Comparison of ENCODE assay signal across 8 cellular contexts in genomic region chr11:66857234-66857926, GRCh38. TPM values are rescaled to one million over a fixed set of nuclear protein-coding genes. Genes with fewer than 3 reads are reported as not detected.
DNase-seq lines count a peak whose midpoint lies in the region; ATAC-seq, FAIRE-seq and TF ChIP-seq lines count a peak whose summit lies in the region.

No MANE protein-coding gene starts in this region.

- H3K27me3 ChIP-seq in GM23338 (ENCODE audit: insufficient read depth) (no peaks in the 10 kb centered on the region), keratinocyte (ENCODE audit: control insufficient read depth, extremely low read depth, insufficient read depth, low read length) (no peaks in the 10 kb centered on the region), transverse colon (no peaks in the 10 kb centered on the region)

- H3F3A ChIP-seq in GM23338 (replicated peaks; ENCODE audit: low read depth): peaks cover 11% of the 10 kb centered on the region; the same call in 1 of the 2 replicates

- peaks cover 35% of the 10 kb centered on the region for H3K27me3 Mint-ChIP-seq in GM23338 (ENCODE audit: insufficient read depth, low read depth, poor library complexity)
- H3K27me3 Mint-ChIP-seq in activated CD4-positive, alpha-beta memory T cell treated with anti-CD3 and anti-CD28 coated beads for 36 hours: no peaks in the 10 kb centered on the region

- H3K4me1 Mint-ChIP-seq in GM23338: peaks cover 13% of the 10 kb centered on the region
- H3K4me1 Mint-ChIP-seq in activated CD4-positive, alpha-beta memory T cell treated with anti-CD3 and anti-CD28 coated beads for 36 hours (ENCODE audit: low read depth): peaks cover 4% of the 10 kb centered on the region

- H3K9me3 ChIP-seq in keratinocyte (ENCODE audit: control insufficient read depth, low read depth, low read length) (no peaks in the 10 kb centered on the region), transverse colon (no peaks in the 10 kb centered on the region)

- H2AFZ ChIP-seq in GM23338: no peak overlapping the region
- no peak overlapping the region for H2AFZ ChIP-seq in keratinocyte (ENCODE audit: control insufficient read depth, low read length)

- intact Hi-C loops in activated CD4-positive, alpha-beta memory T cell treated with anti-CD3 and anti-CD28 coated beads for 36 hours (cut with micrococcal nuclease): no loop called here
- intact Hi-C loops in transverse colon (cut with DNase I; ENCODE audit: low total_unique reads): no loop called here

- ATAC-seq in GM23338: peak; percentile 10
- no peak for ATAC-seq in GM21825 (IDR thresholded peaks at IDR 0.05; ENCODE audit: unreplicated experiment)

- in situ Hi-C loops in transverse colon (cut with MboI; ENCODE audit: low pct_ligation_motif_present in 1 of 4, low pct_unique_long_range_greater_than_20kb in 1 of 4, low sequenced_read_pairs in 3 of 4): no loop called here

- no peak for FAIRE-seq in keratinocyte (lab: Jason Lieb, UNC)

- CTCF ChIA-PET in activated CD4-positive, alpha-beta memory T cell treated with anti-CD3 and anti-CD28 coated beads for 36 hours (lab: Charles Lee): interaction anchor here (1.2 kb wide), 1 partner anchor 10 kb away, joined by 3 read pairs; no protein-coding TSS in a partner anchor

- H3K4me3 Mint-ChIP-seq in GM23338: peak overlapping the region; percentile 81
- H3K4me3 Mint-ChIP-seq in activated CD4-positive, alpha-beta memory T cell treated with anti-CD3 and anti-CD28 coated beads for 36 hours: peak overlapping the region; percentile 74

- TF ChIP-seq CTCF in GM23338 (conservative IDR thresholded peaks at IDR 0.05; ENCODE audit: low read depth in 2 of 2): no peak
- no peak for TF ChIP-seq CTCF in keratinocyte (optimal IDR thresholded peaks at IDR 0.05 in 1 of 3, IDR thresholded peaks at IDR 0.05 in 1 of 3, conservative IDR thresholded peaks at IDR 0.05 in 1 of 3; ENCODE audit: extremely low read depth in 1 of 3, insufficient read depth in 2 of 3, low read length in 3 of 3)
- TF ChIP-seq CTCF in transverse colon (IDR thresholded peaks at IDR 0.05): no peak

- no peak overlapping the region for H3K27ac Mint-ChIP-seq in GM23338
- H3K27ac Mint-ChIP-seq in activated CD4-positive, alpha-beta memory T cell treated with anti-CD3 and anti-CD28 coated beads for 36 hours: peak overlapping the region; percentile 69

- 33% methylated on average over 37 of the region's 47 CpGs; no CpG with 5 or more reads in 1 of the 2 donors for WGBS in transverse colon (ENCODE audit: low coverage in 1 of 2), 2 donors

- peak overlapping the region; percentile 64 for H3K4me3 ChIP-seq in GM23338
- peak overlapping the region in 1 of 3 experiments; percentile 15 for H3K4me3 ChIP-seq in keratinocyte (ENCODE audit: control insufficient read depth in 2 of 3, extremely low read depth in 1 of 3, insufficient read depth in 2 of 3, low read depth in 1 of 3, low read length in 3 of 3)
- peak overlapping the region; percentile 22 to 72 (median 56) for H3K4me3 ChIP-seq in transverse colon

- H3K9ac ChIP-seq in keratinocyte (ENCODE audit: control insufficient read depth, extremely low read depth, insufficient read depth, low read length): no peak overlapping the region

- DNase-seq in AG08396 (ENCODE audit: low spot score) (peak; percentile 42), GM23338 (ENCODE audit: low spot score) (peak; percentile 63), keratinocyte (ENCODE audit: low read depth, low spot score) (no peak), transverse colon (no peak), middle frontal gyrus (ENCODE audit: extremely low spot score, low spot score) (no peak)
- DNase-seq in activated CD4-positive, alpha-beta memory T cell treated with anti-CD3 and anti-CD28 coated beads for 36 hours: no peak
- no peak for DNase-seq in stimulated activated CD4-positive, alpha-beta T cell treated with anti-CD3 and anti-CD28 coated beads, Interleukin-4, amount 100 ng/mL, for 1 hour

- dilution Hi-C loops in keratinocyte (cut with MboI; ENCODE audit: extremely low pct_ligation_motif_present, low sequenced_read_pairs): no loop called here

- H3K36me3 ChIP-seq in GM23338 (ENCODE audit: insufficient read depth) (no peaks in the 10 kb centered on the region), keratinocyte (ENCODE audit: control insufficient read depth in 2 of 2, extremely low read depth in 1 of 2, insufficient read depth in 2 of 2, low read length in 2 of 2) (peaks cover 0 to 2% of the 10 kb centered on the region in 2 experiments), transverse colon (no peaks in the 10 kb centered on the region)

- TF ChIP-seq POLR2A in transverse colon (IDR thresholded peaks at IDR 0.05): no peak

- H3K9me1 ChIP-seq in keratinocyte (ENCODE audit: control insufficient read depth, extremely low read depth, insufficient read depth, low read length): no peaks in the 10 kb centered on the region

- H3K9me3 Mint-ChIP-seq in GM23338: no peaks in the 10 kb centered on the region
- H3K9me3 Mint-ChIP-seq in activated CD4-positive, alpha-beta memory T cell treated with anti-CD3 and anti-CD28 coated beads for 36 hours: no peaks in the 10 kb centered on the region

- H4K20me1 ChIP-seq in GM23338 (replicated peaks; ENCODE audit: insufficient read depth) (no peaks in the 10 kb centered on the region), keratinocyte (ENCODE audit: control insufficient read depth, extremely low read depth, insufficient read depth, low read length) (no peaks in the 10 kb centered on the region)

- TF ChIP-seq EP300 in transverse colon (IDR thresholded peaks at IDR 0.05; ENCODE audit: low read depth): no peak

- H3K4me1 ChIP-seq in GM23338 (ENCODE audit: insufficient read depth) (peaks cover 11% of the 10 kb centered on the region), keratinocyte (ENCODE audit: control insufficient read depth, extremely low read depth, insufficient read depth, low read length) (peaks cover 6% of the 10 kb centered on the region), transverse colon (peaks cover 6 to 17% (median 12%) of the 10 kb centered on the region in 4 donors)

- H3K79me2 ChIP-seq in GM23338 (replicated peaks; ENCODE audit: insufficient read depth) (no peaks in the 10 kb centered on the region), keratinocyte (ENCODE audit: control insufficient read depth, insufficient read depth, low read length) (no peaks in the 10 kb centered on the region)

- peaks cover 2% of the 10 kb centered on the region for H3K36me3 Mint-ChIP-seq in GM23338 (ENCODE audit: low read depth)
- no peaks in the 10 kb centered on the region for H3K36me3 Mint-ChIP-seq in activated CD4-positive, alpha-beta memory T cell treated with anti-CD3 and anti-CD28 coated beads for 36 hours

- peak overlapping the region; percentile 79 for H3K4me2 ChIP-seq in GM23338
- H3K4me2 ChIP-seq in keratinocyte (ENCODE audit: control insufficient read depth, extremely low read depth, insufficient read depth, low read depth, low read length): peak overlapping the region; percentile 66

- 0 out of 2 replicates have a peak overlapping the region, but pooled peaks have one; percentile 39 for H3K27ac ChIP-seq in GM23338 (ENCODE audit: low read depth)
- H3K27ac ChIP-seq in keratinocyte (ENCODE audit: control insufficient read depth, insufficient read depth, low read length): no peak overlapping the region
- peak overlapping the region; percentile 89 to 93 (median 91) for H3K27ac ChIP-seq in transverse colon

- no peaks in the 10 kb centered on the region for H3K9me2 ChIP-seq in GM23338 (ENCODE audit: insufficient read depth)

- POLR2A ChIA-PET in activated CD4-positive, alpha-beta memory T cell treated with anti-CD3 and anti-CD28 coated beads for 36 hours (lab: Charles Lee): interaction anchor here (1.0 kb wide), 1 partner anchor 14 kb away, joined by 3 read pairs; the partner anchor contains the start of gene RCE1

TF ChIP-seq in GM23338, 12 proteins besides CTCF, POLR2A, EP300 and RAD21 (continues in another document):
- TF ChIP-seq ZNF114 (CRISPR knock-in tag; IDR thresholded peaks at IDR 0.05): no peak
- TF ChIP-seq EZH2 (IDR thresholded peaks at IDR 0.05; ENCODE audit: low read depth, unreplicated experiment): no peak
- no peak for TF ChIP-seq ZNF331 (CRISPR knock-in tag; IDR thresholded peaks at IDR 0.05; ENCODE audit: low read depth)

RNA-seq across cellular contexts. Expression of gene LRFN4, which starts 0.5 kb away (rescaled TPM):
- total RNA-seq in GM23338 (2014; rRNA removed; shearing (Covaris generic)): 56.7 and 63.5 TPM in 2 replicates
- polyA plus RNA-seq in GM23338 (2016; fragmentation: Nextera tagmentation; extraction: Ambion mirVana) (9.8 and 11.1 TPM in 2 replicates), keratinocyte (0.77 to 1.5 TPM (median 1.1 TPM) in 3 replicates)
- 10 to 100 TPM; 24.6 to 29.8 TPM for total RNA-seq in activated CD4-positive, alpha-beta memory T cell treated with anti-CD3 and anti-CD28 coated beads for 36 hours
- polyA plus RNA-seq in keratinocyte (2011; ENCODE audit: low read depth): 0.19 TPM
- 0.50 and 1.5 TPM in 2 replicates for polyA plus RNA-seq in keratinocyte (2011; cell fraction: cytosol; rRNA removed)
- polyA plus RNA-seq in keratinocyte (2011; cell fraction: nucleus; rRNA removed): 1.5 and 2.2 TPM in 2 replicates
- 0.89 and 1.6 TPM in 2 replicates for polyA plus RNA-seq in keratinocyte (2012; ENCODE audit: low replicate concordance)
- polyA minus RNA-seq in keratinocyte: 0.38 to 0.82 TPM (median 0.53 TPM) in 3 replicates
- 5.8 TPM for polyA minus RNA-seq in keratinocyte (2011; cell fraction: cytosol; rRNA and poly(A)+ RNA removed)
- 2.2 and 2.8 TPM in 2 replicates for polyA minus RNA-seq in keratinocyte (2011; cell fraction: nucleus; rRNA and poly(A)+ RNA removed)
- 10 to 100 TPM; 14.3 to 52.3 (median 22.6) TPM for total RNA-seq in transverse colon

RNA-seq across cellular contexts. Expression of gene RCE1, which starts 14.1 kb away (rescaled TPM):
- total RNA-seq in GM23338 (2014; rRNA removed; shearing (Covaris generic)): 44.7 and 55.1 TPM in 2 replicates
- 27.7 and 27.8 TPM in 2 replicates for polyA plus RNA-seq in GM23338 (2016; fragmentation: Nextera tagmentation; extraction: Ambion mirVana)
- total RNA-seq in activated CD4-positive, alpha-beta memory T cell treated with anti-CD3 and anti-CD28 coated beads for 36 hours: 10 to 100 TPM; 22.5 to 24.4 TPM
- polyA plus RNA-seq in keratinocyte: 11.2 to 15.2 TPM (median 14.0 TPM) in 3 replicates
- 9.7 TPM for polyA plus RNA-seq in keratinocyte (2011; ENCODE audit: low read depth)
- polyA plus RNA-seq in keratinocyte (2011; cell fraction: cytosol; rRNA removed): 11.1 and 13.2 TPM in 2 replicates
- polyA plus RNA-seq in keratinocyte (2011; cell fraction: nucleus; rRNA removed): 26.7 and 32.8 TPM in 2 replicates
- 16.3 and 24.1 TPM in 2 replicates for polyA plus RNA-seq in keratinocyte (2012; ENCODE audit: low replicate concordance)
- 10.0 to 18.5 TPM (median 15.1 TPM) in 3 replicates for polyA minus RNA-seq in keratinocyte
- 22.1 TPM for polyA minus RNA-seq in keratinocyte (2011; cell fraction: cytosol; rRNA and poly(A)+ RNA removed)
- 15.6 and 17.7 TPM in 2 replicates for polyA minus RNA-seq in keratinocyte (2011; cell fraction: nucleus; rRNA and poly(A)+ RNA removed)
- 10 to 100 TPM; 14.5 to 40.3 (median 37.4) TPM for total RNA-seq in transverse colon

Comparison
In these comparisons a context has a peak if more than half of its experiments do, and no peak if none do; other contexts are left out.
1. DNase-seq: peak in AG08396 (single experiment) and GM23338 (single experiment); none in activated CD4-positive, alpha-beta memory T cell treated with anti-CD3 and anti-CD28 coated beads for 36 hours (single experiment), keratinocyte (single experiment), transverse colon (single experiment), middle frontal gyrus (single experiment) and stimulated activated CD4-positive, alpha-beta T cell treated with anti-CD3 and anti-CD28 coated beads, Interleukin-4, amount 100 ng/mL, for 1 hour (single experiment).